In genomic region chr1:208239518-208240381, GRCh38 we compare ENCODE assay signal across 11 cellular contexts. TPM values are rescaled to one million over a fixed set of nuclear protein-coding genes. Genes with fewer than 3 reads are reported as not detected.
DNase-seq lines count a peak whose midpoint lies in the region; ATAC-seq and TF ChIP-seq lines count a peak whose summit lies in the region.
"Had no signal": no experiment of that assay in that cellular context is flagged by ENCODE, and none has a peak within 500 bp of the region (broad histone marks: within the 10 kb centered on the region; RNA-seq: fewer than 3 reads in every experiment).

No MANE protein-coding gene starts in this region.

- H3K4me3 Mint-ChIP-seq in neural progenitor cell: no peak overlapping the region
- H3K4me3 Mint-ChIP-seq in activated naive CD4-positive, alpha-beta T cell treated with anti-CD3 and anti-CD28 coated beads for 36 hours: no peak overlapping the region
- H3K4me3 Mint-ChIP-seq: activated T-helper 17 cell treated with anti-CD3 and anti-CD28 coated beads, Interleukin-2, amount 50 U/mL, for 72 hours had no signal

- H3K4me1 Mint-ChIP-seq in neural progenitor cell: peaks cover 81% of the 10 kb centered on the region
- H3K4me1 Mint-ChIP-seq in activated naive CD4-positive, alpha-beta T cell treated with anti-CD3 and anti-CD28 coated beads for 36 hours (ENCODE audit: low read depth): peaks cover 15% of the 10 kb centered on the region

- H4K20me1 ChIP-seq in PC-9 (ENCODE audit: insufficient read depth) (0 out of 2 replicates have a peak, but pooled peaks cover 5% of the 10 kb centered on the region), neural progenitor cell (ENCODE audit: low read depth) (peaks cover 14% of the 10 kb centered on the region)

- no peaks in the 10 kb centered on the region for H3K9me2 ChIP-seq in PC-9 (ENCODE audit: insufficient read depth)

- peaks cover 9% of the 10 kb centered on the region; the same call in 1 of the 2 replicates for H3F3A ChIP-seq in PC-9 (ENCODE audit: insufficient read depth, low read depth)
- H3F3A ChIP-seq in neural progenitor cell (ENCODE audit: low read depth): peaks cover 21% of the 10 kb centered on the region

- H3K27ac ChIP-seq in ACC112 (ENCODE audit: low read depth, low read length): 0 out of 2 replicates have a peak overlapping the region, but pooled peaks have one; percentile 41
- H3K27ac ChIP-seq in PC-9: no peak overlapping the region
- H3K27ac ChIP-seq in neural progenitor cell: no peak overlapping the region
- H3K27ac ChIP-seq: vagina had no signal

- peaks cover 2% of the 10 kb centered on the region for H3K36me3 Mint-ChIP-seq in neural progenitor cell
- no peaks in the 10 kb centered on the region for H3K36me3 Mint-ChIP-seq in activated naive CD4-positive, alpha-beta T cell treated with anti-CD3 and anti-CD28 coated beads for 36 hours (ENCODE audit: low read depth)

- H3K4me3 ChIP-seq in ACC112 (ENCODE audit: low read depth, low read length): peak overlapping the region; percentile 98
- H3K4me3 ChIP-seq in PC-9: no peak overlapping the region
- no peak overlapping the region for H3K4me3 ChIP-seq in neural progenitor cell
- H3K4me3 ChIP-seq: vagina had no signal

- no TSS peak for BruUV-seq in PC-9 (replicated peaks; lab: Mats Ljungman, UMichigan)

- H3K9me3 Mint-ChIP-seq in neural progenitor cell: no peaks in the 10 kb centered on the region
- H3K9me3 Mint-ChIP-seq in activated naive CD4-positive, alpha-beta T cell treated with anti-CD3 and anti-CD28 coated beads for 36 hours: no peaks in the 10 kb centered on the region
- H3K9me3 Mint-ChIP-seq: activated T-helper 17 cell treated with anti-CD3 and anti-CD28 coated beads, Interleukin-2, amount 50 U/mL, for 72 hours had no signal

- H3K36me3 ChIP-seq in ACC112 (ENCODE audit: insufficient read depth, low read length) (no peaks in the 10 kb centered on the region), PC-9 (ENCODE audit: low read depth) (no peaks in the 10 kb centered on the region), neural progenitor cell (no peaks in the 10 kb centered on the region)
- H3K36me3 ChIP-seq: vagina had no signal

- H3K27ac Mint-ChIP-seq in neural progenitor cell: peak overlapping the region; percentile 82
- no peak overlapping the region for H3K27ac Mint-ChIP-seq in activated naive CD4-positive, alpha-beta T cell treated with anti-CD3 and anti-CD28 coated beads for 36 hours
- H3K27ac Mint-ChIP-seq: activated T-helper 17 cell treated with anti-CD3 and anti-CD28 coated beads, Interleukin-2, amount 50 U/mL, for 72 hours had no signal

- DNase-seq in PC-9 (no peak), glomerular visceral epithelial cell (ENCODE audit: extremely low spot score) (peak; percentile 54), neural progenitor cell (ENCODE audit: low spot score) (peak; percentile 35), AML-193 (lab: John Stamatoyannopoulos, UW) (no peak), 8988T (no peak)
- DNase-seq in activated naive CD4-positive, alpha-beta T cell treated with anti-CD3 and anti-CD28 coated beads for 36 hours: no peak

- H2AFZ ChIP-seq in ACC112 (ENCODE audit: low read length, unreplicated experiment) (no peak overlapping the region), PC-9 (no peak overlapping the region), neural progenitor cell (replicated peaks) (no peak overlapping the region)

- peaks cover 7% of the 10 kb centered on the region for H3K27me3 Mint-ChIP-seq in neural progenitor cell (ENCODE audit: insufficient read depth, low read depth)
- H3K27me3 Mint-ChIP-seq in activated naive CD4-positive, alpha-beta T cell treated with anti-CD3 and anti-CD28 coated beads for 36 hours (ENCODE audit: low read depth): peaks cover 45% of the 10 kb centered on the region

- intact Hi-C loops in PC-9 (cut with micrococcal nuclease; ENCODE audit: unreplicated experiment): loop anchor here (1.0 to 10.0 kb wide), 4 partner anchors 32 to 1115 kb away; no protein-coding TSS in a partner anchor
- intact Hi-C loops in activated naive CD4-positive, alpha-beta T cell treated with anti-CD3 and anti-CD28 coated beads for 36 hours (cut with micrococcal nuclease): loop anchor here (10.0 kb wide), 1 partner anchor 1325 kb away; no protein-coding TSS in a partner anchor

- H3K79me2 ChIP-seq in ACC112 (ENCODE audit: control insufficient read depth, insufficient read depth, low read length, unreplicated experiment) (peaks cover 95% of the 10 kb centered on the region), PC-9 (ENCODE audit: low read depth) (peaks cover 84% of the 10 kb centered on the region), neural progenitor cell (ENCODE audit: low read depth) (peaks cover 2% of the 10 kb centered on the region)

- no peak for ATAC-seq in HG03342 (IDR thresholded peaks at IDR 0.05; ENCODE audit: unreplicated experiment)
- ATAC-seq: activated T-helper 17 cell treated with anti-CD3 and anti-CD28 coated beads, Interleukin-2, amount 50 U/mL, for 72 hours; Panc1 had no signal

- no peaks in the 10 kb centered on the region for H3K9me3 ChIP-seq in PC-9 (ENCODE audit: insufficient read depth, low read depth)
- no peaks in the 10 kb centered on the region for H3K9me3 ChIP-seq in neural progenitor cell (ENCODE audit: low read depth)
- H3K9me3 ChIP-seq: vagina had no signal

- no peaks in the 10 kb centered on the region for H3K27me3 ChIP-seq in ACC112 (ENCODE audit: insufficient read depth, low read length)
- H3K27me3 ChIP-seq in PC-9 (ENCODE audit: insufficient read depth, low read depth): no peaks in the 10 kb centered on the region
- H3K27me3 ChIP-seq in neural progenitor cell: peaks cover 32% of the 10 kb centered on the region
- H3K27me3 ChIP-seq: vagina had no signal

- no peak overlapping the region for H3K9ac ChIP-seq in neural progenitor cell

- POLR2A ChIA-PET in PC-9 (lab: Charles Lee; ENCODE audit: unreplicated experiment): interaction anchor here (0.6 kb wide), 2 partner anchors 73 to 78 kb away, joined by 4 to 12 read pairs; no protein-coding TSS in a partner anchor

- CTCF ChIA-PET in PC-9 (lab: Charles Lee): interaction anchor here (0.9 kb wide), 1 partner anchor 108 kb away, joined by 4 read pairs; no protein-coding TSS in a partner anchor
- CTCF ChIA-PET in activated naive CD4-positive, alpha-beta T cell treated with anti-CD3 and anti-CD28 coated beads for 36 hours (lab: Charles Lee): interaction anchor here (0.6 to 8.4 kb wide), 3 partner anchors 25 to 217 kb away, joined by 3 to 72 read pairs (median 3); no protein-coding TSS in a partner anchor

- peaks cover 74% of the 10 kb centered on the region for H3K4me1 ChIP-seq in ACC112 (ENCODE audit: control insufficient read depth, insufficient read depth, low read length, unreplicated experiment)
- H3K4me1 ChIP-seq in PC-9 (replicated peaks; ENCODE audit: insufficient read depth): peaks cover 53% of the 10 kb centered on the region
- peaks cover 63% of the 10 kb centered on the region for H3K4me1 ChIP-seq in neural progenitor cell

- H3K4me2 ChIP-seq in PC-9 (peak overlapping the region; percentile 84; the same call in 1 of the 2 replicates), neural progenitor cell (peak overlapping the region; percentile 19)

- no peak for TF ChIP-seq CTCF in PC-9 (conservative IDR thresholded peaks at IDR 0.05)
- TF ChIP-seq CTCF in neural progenitor cell (IDR thresholded peaks at IDR 0.05): no peak

RNA-seq across cellular contexts. Expression of gene PLXNA2, which starts 4.4 kb away (rescaled TPM):
- total RNA-seq in PC-9 (2021) (10.2 and 15.6 TPM in 2 replicates), neural progenitor cell (ENCODE audit: low replicate concordance) (1.7 and 2.3 TPM in 2 replicates)
- total RNA-seq in activated naive CD4-positive, alpha-beta T cell treated with anti-CD3 and anti-CD28 coated beads for 36 hours: under 1 TPM; 0.26 to 0.35 TPM

Comparison
In these comparisons a context has a peak if more than half of its experiments do, and no peak if none do; other contexts are left out.
1. DNase-seq: peak in glomerular visceral epithelial cell (single experiment) and neural progenitor cell (single experiment); none in PC-9 (0 of 2), activated naive CD4-positive, alpha-beta T cell treated with anti-CD3 and anti-CD28 coated beads for 36 hours (single experiment), AML-193 (0 of 2) and 8988T (single experiment).